In the genomic region with DNA sequence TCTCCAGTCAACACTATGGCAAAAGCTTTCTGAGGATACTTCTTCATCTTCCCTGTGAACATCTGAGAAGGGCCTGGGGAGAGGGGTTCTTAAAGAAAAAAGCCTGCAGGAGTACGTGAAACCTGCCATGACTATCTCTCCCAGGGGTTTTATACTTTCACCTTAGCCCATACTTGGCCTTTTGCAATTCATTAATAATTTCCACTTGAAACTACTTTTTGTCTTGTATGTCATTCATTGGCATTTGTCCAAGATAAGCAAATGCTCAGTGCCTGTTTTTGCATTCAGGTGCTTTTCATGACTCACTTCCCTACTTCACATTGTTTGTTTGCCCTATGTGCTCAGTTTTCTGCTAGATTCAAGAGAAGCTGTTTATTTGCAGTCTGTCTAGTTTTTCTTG, we compare ENCODE assay signal across 9 cellular contexts.
A peak's percentile ranks its signal among the peaks of the same experiment; 100 is the strongest.
DNase-seq lines count a peak whose midpoint lies in the region; ATAC-seq and TF ChIP-seq lines count a peak whose summit lies in the region.
"Had no signal": no experiment of that assay in that cellular context is flagged by ENCODE, and none has a peak within 500 bp of the region (broad histone marks: within the 10 kb centered on the region; RNA-seq: fewer than 3 reads in every experiment).

No MANE protein-coding gene starts in this region.

- H3K27ac ChIP-seq in fibroblast of lung (ENCODE audit: insufficient read depth, low read length): no peak overlapping the region
- no peak overlapping the region for H3K27ac ChIP-seq in effector memory CD4-positive, alpha-beta T cell (ENCODE audit: insufficient read depth, low read length, poor library complexity, severe bottlenecking)
- H3K27ac ChIP-seq: BLaER1 had no signal

- H3K36me3 ChIP-seq in fibroblast of lung (ENCODE audit: control insufficient read depth, insufficient read depth, low read length): no peaks in the 10 kb centered on the region
- no peaks in the 10 kb centered on the region for H3K36me3 ChIP-seq in effector memory CD4-positive, alpha-beta T cell (ENCODE audit: control insufficient read depth, insufficient read depth, low read length)
- H3K36me3 ChIP-seq: BLaER1 had no signal

- H3K27me3 ChIP-seq in fibroblast of lung (ENCODE audit: control insufficient read depth, insufficient read depth, low read length): no peaks in the 10 kb centered on the region
- H3K27me3 ChIP-seq in effector memory CD4-positive, alpha-beta T cell (replicated peaks; ENCODE audit: control insufficient read depth, insufficient read depth, low read length, poor library complexity, severe bottlenecking): no peaks in the 10 kb centered on the region
- H3K27me3 ChIP-seq: BLaER1 had no signal

- H3K79me2 ChIP-seq in fibroblast of lung (ENCODE audit: control insufficient read depth, insufficient read depth, low read length): no peaks in the 10 kb centered on the region

- H3K4me2 ChIP-seq in fibroblast of lung (ENCODE audit: extremely low read depth, insufficient read depth, low read length): no peak overlapping the region
- H3K4me2 ChIP-seq: BLaER1 had no signal

- no peak for TF ChIP-seq CTCF in fibroblast of lung (conservative IDR thresholded peaks at IDR 0.05 in 1 of 2, IDR thresholded peaks at IDR 0.05 in 1 of 2; ENCODE audit: low read depth in 1 of 2, low read length in 2 of 2)
- no peak for TF ChIP-seq CTCF in GM13977 (IDR thresholded peaks at IDR 0.05; ENCODE audit: extremely low read depth, insufficient read depth, missing control alignments)

- in situ Hi-C loops in GM13977 (cut with MboI; ENCODE audit: low pct_unique_long_range_greater_than_20kb, low sequenced_read_pairs, unreplicated experiment): no loop called here

- H3K9me3 ChIP-seq in fibroblast of lung (ENCODE audit: control insufficient read depth, insufficient read depth, low read depth, low read length): no peaks in the 10 kb centered on the region
- no peaks in the 10 kb centered on the region for H3K9me3 ChIP-seq in effector memory CD4-positive, alpha-beta T cell (ENCODE audit: control insufficient read depth, low read length)
- H3K9me3 ChIP-seq: BLaER1 had no signal

- H3K4me1 ChIP-seq in fibroblast of lung (ENCODE audit: control insufficient read depth, extremely low read depth, insufficient read depth, low read length): no peaks in the 10 kb centered on the region
- no peaks in the 10 kb centered on the region for H3K4me1 ChIP-seq in effector memory CD4-positive, alpha-beta T cell (ENCODE audit: control insufficient read depth, insufficient read depth, low read length, poor library complexity, severe bottlenecking)

- DNase-seq in activated CD4-positive, CD25-positive, alpha-beta regulatory T cell (lab: John Stamatoyannopoulos, UW): no peak
- DNase-seq in NCI-H2171 (lab: John Stamatoyannopoulos, UW): peak; percentile 87
- peak; percentile 70 to 92 for DNase-seq in fibroblast of lung (ENCODE audit: low read depth in 2 of 2)
- no peak for DNase-seq in GM13977 (ENCODE audit: low spot score)
- no peak for DNase-seq in GM03348 (ENCODE audit: low spot score)
- no peak for DNase-seq in effector memory CD4-positive, alpha-beta T cell

- H3K9ac ChIP-seq in fibroblast of lung (ENCODE audit: insufficient read depth, low read length): no peak overlapping the region
- H3K9ac ChIP-seq: BLaER1 had no signal

- no peak overlapping the region for H2AFZ ChIP-seq in fibroblast of lung (ENCODE audit: low read length)

- peak; percentile 51 to 56 for ATAC-seq in activated CD4-positive, CD25-positive, alpha-beta regulatory T cell treated with anti-CD3 and anti-CD28 coated beads, Interleukin-2, amount 50 U/mL, for 24 hours
- peak; percentile 88 for ATAC-seq in HG03060 (IDR thresholded peaks at IDR 0.05; ENCODE audit: low read depth, unreplicated experiment)

- no peak overlapping the region for H3K4me3 ChIP-seq in fibroblast of lung (replicated peaks in 1 of 4; ENCODE audit: control extremely low read depth in 1 of 4, insufficient read depth in 1 of 4, low read depth in 3 of 4, low read length in 4 of 4)
- H3K4me3 ChIP-seq in effector memory CD4-positive, alpha-beta T cell (ENCODE audit: insufficient read depth, low read depth, low read length, poor library complexity, severe bottlenecking): no peak overlapping the region
- H3K4me3 ChIP-seq: BLaER1 had no signal

- no peaks in the 10 kb centered on the region for H4K20me1 ChIP-seq in fibroblast of lung (ENCODE audit: control insufficient read depth, extremely low read depth, insufficient read depth, low read length)
- H4K20me1 ChIP-seq: BLaER1 had no signal

Comparison
In these comparisons a context has a peak if more than half of its experiments do, and no peak if none do; other contexts are left out.
1. DNase-seq: peak in NCI-H2171 (single experiment) and fibroblast of lung (2 of 2); none in activated CD4-positive, CD25-positive, alpha-beta regulatory T cell (0 of 4), GM13977 (single experiment), GM03348 (single experiment) and effector memory CD4-positive, alpha-beta T cell (0 of 3).